In genomic region chr11:72780291-72781062, GRCh38 we compare ENCODE assay signal across 1 cellular context.
A peak's percentile ranks its signal among the peaks of the same experiment; 100 is the strongest.
TF ChIP-seq lines count a peak whose summit lies in the region.

No MANE protein-coding gene starts in this region.

TF ChIP-seq in K562, 482 proteins besides CTCF, POLR2A, EP300 and RAD21:
- 0 out of 2 replicates have a peak, but pooled peaks have one; percentile 5 for TF ChIP-seq ETS1 (conservative IDR thresholded peaks at IDR 0.05; ENCODE audit: control insufficient read depth, low read depth, low read length)
- TF ChIP-seq PHF20 (IDR thresholded peaks at IDR 0.05; ENCODE audit: partially characterized antibody): peak; percentile 24
- peak in 1 of 2 experiments; percentile 12; a peak in 1 of 4 replicates for TF ChIP-seq KDM1A (IDR thresholded peaks at IDR 0.05)
- no peak for TF ChIP-seq ZBED1 (IDR thresholded peaks at IDR 0.05)
